ENCODE assay signal across 13 cellular contexts in the genomic region with DNA sequence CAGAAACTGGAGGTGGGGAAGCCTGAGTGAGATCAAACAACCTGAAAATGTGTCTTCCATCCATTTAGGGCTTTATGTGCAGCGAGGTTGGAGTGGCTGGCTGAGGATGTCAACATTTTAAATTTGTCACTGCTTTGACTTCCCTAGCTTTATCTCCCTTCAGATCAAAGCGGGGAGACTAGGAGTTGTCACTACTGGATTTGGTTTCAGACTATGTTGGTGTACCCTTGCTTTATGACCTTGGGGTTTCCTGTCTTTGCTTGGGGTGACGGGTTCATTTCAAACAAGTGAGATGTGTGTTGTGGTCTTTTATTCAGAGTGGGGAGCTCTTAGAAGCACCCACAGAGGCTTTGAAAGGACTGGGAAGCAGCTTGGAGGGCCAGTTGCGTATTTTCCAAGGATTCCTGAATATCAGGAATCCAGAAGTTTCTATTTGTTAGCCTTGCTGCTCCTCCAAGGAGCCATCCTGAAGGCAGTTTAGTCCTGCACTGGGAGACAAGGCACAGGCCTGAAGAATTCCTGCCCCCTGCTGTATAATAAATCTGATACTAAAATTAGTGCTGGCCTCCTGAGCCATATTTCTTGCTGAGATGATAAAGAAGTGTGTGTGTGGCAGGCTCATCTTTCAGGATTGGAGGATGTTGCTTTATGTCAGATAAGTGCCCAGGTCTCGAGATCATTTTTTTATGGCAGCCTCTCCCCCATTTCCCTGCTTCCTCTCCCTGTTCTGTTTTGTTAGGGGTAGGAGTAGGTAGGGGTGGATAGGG. TPM values are rescaled to one million over a fixed set of nuclear protein-coding genes. Genes with fewer than 3 reads are reported as not detected.
DNase-seq lines count a peak whose midpoint lies in the region; ATAC-seq, FAIRE-seq and TF ChIP-seq lines count a peak whose summit lies in the region.
"Had no signal": no experiment of that assay in that cellular context is flagged by ENCODE, and none has a peak within 500 bp of the region (broad histone marks: within the 10 kb centered on the region; RNA-seq: fewer than 3 reads in every experiment).

No MANE protein-coding gene starts in this region.

- H3K9ac ChIP-seq in BLaER1 treated with 17β-estradiol and CSF1 and Interleukin-3, amounts not matched to agents 10 nM and 100 nM = peak overlapping the region in 3 of 11 experiments; percentile 17 to 36 (median 17); a peak in 2 of 22 replicates
- no peak overlapping the region for H3K9ac ChIP-seq in IMR-90 (ENCODE audit: low read depth, low read length)
- peak overlapping the region; percentile 20 to 38 for H3K9ac ChIP-seq in kidney (ENCODE audit: low read length in 2 of 2)

- H3K27me3 ChIP-seq in BLaER1 treated with 17β-estradiol and CSF1 and Interleukin-3, amounts not matched to agents 10 nM and 100 nM = no peaks in the 10 kb centered on the region
- no peaks in the 10 kb centered on the region for H3K27me3 ChIP-seq in IMR-90 (ENCODE audit: control insufficient read depth, insufficient read depth, low read length)
- H3K27me3 ChIP-seq in right lobe of liver = no peaks in the 10 kb centered on the region

- H3K4ac ChIP-seq in IMR-90 (ENCODE audit: low read depth, low read length) = no peak overlapping the region

- no peaks in the 10 kb centered on the region for H3K9me3 ChIP-seq in BLaER1 treated with 17β-estradiol and CSF1 and Interleukin-3, amounts not matched to agents 10 nM and 100 nM (replicated peaks in 1 of 11)
- H3K9me3 ChIP-seq in IMR-90 (ENCODE audit: control insufficient read depth, insufficient read depth, low read length) = no peaks in the 10 kb centered on the region
- H3K9me3 ChIP-seq in kidney (ENCODE audit: control insufficient read depth in 1 of 2, low read length in 2 of 2) = no peaks in the 10 kb centered on the region
- no peaks in the 10 kb centered on the region for H3K9me3 ChIP-seq in right lobe of liver

- no peak for ATAC-seq in IMR-90 (ENCODE audit: low read depth)
- ATAC-seq in right lobe of liver = no peak
- no peak for ATAC-seq in stimulated activated memory B cell treated with anti-CD40 and anti-IgM and Interleukin-4, amounts not matched to agents 10 μg/mL and 1 μg/mL and 100 μg/mL, for 72 hours
- ATAC-seq: stimulated activated naive B cell treated with anti-CD40 and anti-IgM and Interleukin-4, amounts not matched to agents 10 μg/mL and 1 μg/mL and 100 μg/mL, for 72 hours had no signal

- CTCF ChIA-PET in IMR-90 (lab: Yijun Ruan, JAX) = interaction anchor here (0.6 to 1.2 kb wide), 2 partner anchors 19 to 559 kb away, joined by 3 to 4 read pairs; no protein-coding TSS in a partner anchor
- CTCF ChIA-PET in activated CD4-positive, alpha-beta memory T cell treated with anti-CD3 and anti-CD28 coated beads for 36 hours (lab: Charles Lee) = interaction anchor here (5.4 kb wide), 1 partner anchor 39 kb away, joined by 36 read pairs; no protein-coding TSS in a partner anchor

- H3K9me1 ChIP-seq in IMR-90 (ENCODE audit: insufficient read depth, low read length) = peaks cover 5% of the 10 kb centered on the region; the same call in 1 of the 2 replicates

- H3K56ac ChIP-seq in IMR-90 (ENCODE audit: extremely low read depth, insufficient read depth, low read length) = no peak overlapping the region

- DNase-seq in IMR-90 (no peak), kidney (no peak), right lobe of liver (no peak), amniotic stem cell (lab: John Stamatoyannopoulos, UW) (no peak), 8988T (no peak)
- DNase-seq in activated CD4-positive, alpha-beta memory T cell treated with anti-CD3 and anti-CD28 coated beads for 36 hours = peak; percentile 13
- DNase-seq: DMS53; mammary epithelial cell; stimulated activated CD4-positive, alpha-beta T cell treated with anti-CD3 and anti-CD28 coated beads, Interleukin-12 subunit alpha, Interleukin-12 subunit beta, amount 100 ng/mL, for 4 hours; stimulated activated naive B cell treated with anti-CD40 and anti-IgM and Interleukin-4, amounts not matched to agents 10 μg/mL and 1 μg/mL and 100 μg/mL, for 72 hours had no signal

- H3K27me3 Mint-ChIP-seq in activated CD4-positive, alpha-beta memory T cell treated with anti-CD3 and anti-CD28 coated beads for 36 hours = no peaks in the 10 kb centered on the region
- H3K27me3 Mint-ChIP-seq in stimulated activated memory B cell treated with anti-CD40 and anti-IgM and Interleukin-4, amounts not matched to agents 10 μg/mL and 1 μg/mL and 100 μg/mL, for 72 hours = no peaks in the 10 kb centered on the region
- H3K27me3 Mint-ChIP-seq: stimulated activated naive B cell treated with anti-CD40 and anti-IgM and Interleukin-4, amounts not matched to agents 10 μg/mL and 1 μg/mL and 100 μg/mL, for 72 hours had no signal

- H2AK9ac ChIP-seq in IMR-90 (replicated peaks; ENCODE audit: low read depth, low read length, poor library complexity) = no peak overlapping the region

- no peak for TF ChIP-seq POLR2A in IMR-90 (IDR thresholded peaks at IDR 0.05; ENCODE audit: low read depth, low read length)
- TF ChIP-seq POLR2A in right lobe of liver (IDR thresholded peaks at IDR 0.05) = no peak

- intact Hi-C loops in IMR-90 (cut with micrococcal nuclease) (no loop called here), kidney (cut with DNase I) (no loop called here), right lobe of liver (cut with DNase I) (no loop called here)
- intact Hi-C loops in activated CD4-positive, alpha-beta memory T cell treated with anti-CD3 and anti-CD28 coated beads for 36 hours (cut with micrococcal nuclease) = no loop called here

- H2BK15ac ChIP-seq in IMR-90 (ENCODE audit: low read depth, low read length) = no peak overlapping the region

- H3K36me3 Mint-ChIP-seq in activated CD4-positive, alpha-beta memory T cell treated with anti-CD3 and anti-CD28 coated beads for 36 hours = peaks cover 30% of the 10 kb centered on the region
- H3K36me3 Mint-ChIP-seq in stimulated activated memory B cell treated with anti-CD40 and anti-IgM and Interleukin-4, amounts not matched to agents 10 μg/mL and 1 μg/mL and 100 μg/mL, for 72 hours = peaks cover 53% of the 10 kb centered on the region

- H3K27ac ChIP-seq in BLaER1 treated with 17β-estradiol and CSF1 and Interleukin-3, amounts not matched to agents 10 nM and 100 nM = peak overlapping the region in 4 of 11 experiments; percentile 9 to 50 (median 11); a peak in 5 of 22 replicates
- H3K27ac ChIP-seq in IMR-90 (ENCODE audit: insufficient read depth, low read length) = no peak overlapping the region
- peak overlapping the region; percentile 64 to 67 for H3K27ac ChIP-seq in kidney (ENCODE audit: low read depth in 2 of 2, low read length in 2 of 2)
- H3K27ac ChIP-seq in right lobe of liver = no peak overlapping the region

- H2AK5ac ChIP-seq in IMR-90 (ENCODE audit: low read depth, low read length) = no peak overlapping the region

- H3K36me3 ChIP-seq in BLaER1 treated with 17β-estradiol and CSF1 and Interleukin-3, amounts not matched to agents 10 nM and 100 nM = peaks cover 9 to 81% (median 55%) of the 10 kb centered on the region in 11 experiments; a peak in 17 of 22 replicates
- H3K36me3 ChIP-seq in IMR-90 (ENCODE audit: control insufficient read depth, insufficient read depth, low read length) (peaks cover 11% of the 10 kb centered on the region), kidney (ENCODE audit: control insufficient read depth in 1 of 2, insufficient read depth in 2 of 2, low read length in 2 of 2) (peaks cover 6 to 7% of the 10 kb centered on the region in 2 donors), right lobe of liver (no peaks in the 10 kb centered on the region)

- H4K20me1 ChIP-seq in BLaER1 treated with 17β-estradiol and CSF1 and Interleukin-3, amounts not matched to agents 10 nM and 100 nM = peaks cover 0 to 98% (median 27%) of the 10 kb centered on the region in 11 experiments; a peak in 13 of 22 replicates
- no peaks in the 10 kb centered on the region; the same call in 1 of the 2 replicates for H4K20me1 ChIP-seq in IMR-90 (ENCODE audit: insufficient read depth, low read length)

- no peak overlapping the region for H2BK120ac ChIP-seq in IMR-90 (ENCODE audit: low read depth, low read length)

- H4K5ac ChIP-seq in IMR-90 (ENCODE audit: low read depth, low read length) = no peak overlapping the region

- no peak overlapping the region for H4K91ac ChIP-seq in IMR-90 (ENCODE audit: insufficient read depth, low read depth, low read length)

- no peak overlapping the region for H3K23ac ChIP-seq in IMR-90 (ENCODE audit: low read depth, low read length)

- H3K4me1 ChIP-seq in BLaER1 treated with 17β-estradiol and CSF1 and Interleukin-3, amounts not matched to agents 10 nM and 100 nM = peaks cover 30 to 97% (median 79%) of the 10 kb centered on the region in 10 experiments
- H3K4me1 ChIP-seq in IMR-90 (ENCODE audit: control insufficient read depth, insufficient read depth, low read length) = no peaks in the 10 kb centered on the region; the same call in 1 of the 2 replicates
- H3K4me1 ChIP-seq in kidney (ENCODE audit: control insufficient read depth in 1 of 2, insufficient read depth in 1 of 2, low read depth in 1 of 2, low read length in 2 of 2) = peaks cover under 1 to 16% of the 10 kb centered on the region in 2 donors
- H3K4me1 ChIP-seq in right lobe of liver = peaks cover 0 to 21% (median 8%) of the 10 kb centered on the region in 4 donors

- H4K8ac ChIP-seq in IMR-90 (ENCODE audit: low read depth in 2 of 2, low read length in 2 of 2) = no peak overlapping the region

- H2BK20ac ChIP-seq in IMR-90 (ENCODE audit: low read depth, low read length) = no peak overlapping the region

- no peak overlapping the region for H3K4me3 Mint-ChIP-seq in activated CD4-positive, alpha-beta memory T cell treated with anti-CD3 and anti-CD28 coated beads for 36 hours
- no peak overlapping the region for H3K4me3 Mint-ChIP-seq in stimulated activated memory B cell treated with anti-CD40 and anti-IgM and Interleukin-4, amounts not matched to agents 10 μg/mL and 1 μg/mL and 100 μg/mL, for 72 hours
- H3K4me3 Mint-ChIP-seq: stimulated activated naive B cell treated with anti-CD40 and anti-IgM and Interleukin-4, amounts not matched to agents 10 μg/mL and 1 μg/mL and 100 μg/mL, for 72 hours had no signal

- H3K4me3 ChIP-seq in BLaER1 treated with 17β-estradiol and CSF1 and Interleukin-3, amounts not matched to agents 10 nM and 100 nM = no peak overlapping the region
- H3K4me3 ChIP-seq in IMR-90 (ENCODE audit: insufficient read depth, low read depth, low read length) (no peak overlapping the region), kidney (ENCODE audit: low read length in 2 of 2) (no peak overlapping the region), right lobe of liver (no peak overlapping the region)

- peak overlapping the region; percentile 59 for H3K27ac Mint-ChIP-seq in activated CD4-positive, alpha-beta memory T cell treated with anti-CD3 and anti-CD28 coated beads for 36 hours
- no peak overlapping the region for H3K27ac Mint-ChIP-seq in stimulated activated memory B cell treated with anti-CD40 and anti-IgM and Interleukin-4, amounts not matched to agents 10 μg/mL and 1 μg/mL and 100 μg/mL, for 72 hours

- in situ Hi-C loops in IMR-90 (cut with MboI; ENCODE audit: low sequenced_read_pairs) = no loop called here

- no peaks in the 10 kb centered on the region for H3K9me3 Mint-ChIP-seq in activated CD4-positive, alpha-beta memory T cell treated with anti-CD3 and anti-CD28 coated beads for 36 hours
- no peaks in the 10 kb centered on the region for H3K9me3 Mint-ChIP-seq in stimulated activated memory B cell treated with anti-CD40 and anti-IgM and Interleukin-4, amounts not matched to agents 10 μg/mL and 1 μg/mL and 100 μg/mL, for 72 hours
- H3K9me3 Mint-ChIP-seq: stimulated activated naive B cell treated with anti-CD40 and anti-IgM and Interleukin-4, amounts not matched to agents 10 μg/mL and 1 μg/mL and 100 μg/mL, for 72 hours had no signal

- dilution Hi-C loops in IMR-90 (cut with HindIII; ENCODE audit: low sequenced_read_pairs, unreplicated experiment) = no loop called here

- no peak for TF ChIP-seq RAD21 in IMR-90 (IDR thresholded peaks at IDR 0.05; ENCODE audit: low read length)

- H2AFZ ChIP-seq in IMR-90 (replicated peaks; ENCODE audit: low read length, poor library complexity) = no peak overlapping the region

- WGBS in IMR-90 (ENCODE audit: extremely low coverage in 2 of 2, insufficient read length in 1 of 2), 2 experiments = 100% methylated on average over 1 of the region's 5 CpGs; no CpG with 5 or more reads in 1 of the 2 experiments
- 66% methylated on average over 3 of the region's 5 CpGs for WGBS in right lobe of liver (ENCODE audit: insufficient coverage, low coverage, low lambda C conversion rate, missing lambda C conversion rate)

- H3K4me1 Mint-ChIP-seq in activated CD4-positive, alpha-beta memory T cell treated with anti-CD3 and anti-CD28 coated beads for 36 hours (ENCODE audit: low read depth) = peaks cover 88% of the 10 kb centered on the region
- peaks cover 45% of the 10 kb centered on the region for H3K4me1 Mint-ChIP-seq in stimulated activated memory B cell treated with anti-CD40 and anti-IgM and Interleukin-4, amounts not matched to agents 10 μg/mL and 1 μg/mL and 100 μg/mL, for 72 hours

- H3K79me1 ChIP-seq in IMR-90 (ENCODE audit: low read depth in 1 of 2, low read length in 2 of 2) = peaks cover 2 to 3% of the 10 kb centered on the region in 2 experiments; a peak in 1 of 4 replicates

- POLR2A ChIA-PET in IMR-90 (lab: Charles Lee; ENCODE audit: unreplicated experiment) = no interaction called here
- POLR2A ChIA-PET in activated CD4-positive, alpha-beta memory T cell treated with anti-CD3 and anti-CD28 coated beads for 36 hours (lab: Charles Lee) = no interaction called here

- TF ChIP-seq CTCF in IMR-90 (conservative IDR thresholded peaks at IDR 0.05; ENCODE audit: low read depth, low read length) = no peak
- TF ChIP-seq CTCF in kidney (IDR thresholded peaks at IDR 0.05; ENCODE audit: borderline replicate concordance, extremely low read depth, insufficient read depth) = no peak
- no peak for TF ChIP-seq CTCF in right lobe of liver (IDR thresholded peaks at IDR 0.05)

- 0 out of 2 replicates have a peak overlapping the region, but pooled peaks have one; percentile 52 for H3K14ac ChIP-seq in IMR-90 (replicated peaks; ENCODE audit: low read depth, low read length)

- H3K18ac ChIP-seq in IMR-90 (ENCODE audit: low read depth, low read length) = no peak overlapping the region

- BruUV-seq in IMR-90 (replicated peaks; lab: Mats Ljungman, UMichigan) = no TSS peak

- H2BK5ac ChIP-seq in IMR-90 (ENCODE audit: low read depth, low read length, poor library complexity, severe bottlenecking) = no peak overlapping the region

- peak overlapping the region in 9 of 11 experiments; percentile 18 to 88 (median 34); a peak in 17 of 22 replicates for H3K4me2 ChIP-seq in BLaER1 treated with 17β-estradiol and CSF1 and Interleukin-3, amounts not matched to agents 10 nM and 100 nM
- no peak overlapping the region for H3K4me2 ChIP-seq in IMR-90 (ENCODE audit: low read depth, low read length)

- FAIRE-seq in kidney (lab: Jason Lieb, UNC) = no peak
- FAIRE-seq: frontal cortex had no signal

RNA-seq across cellular contexts. Expression of gene MSI2, which starts 25.7 kb away (rescaled TPM):
- total RNA-seq in IMR-90 (2012; rRNA removed) (16.0 and 18.1 TPM in 2 replicates), kidney (151 TPM), right lobe of liver (10 to 100 TPM; 12.0 to 22.6 (median 19.4) TPM)
- polyA plus RNA-seq in IMR-90 (2012; rRNA removed) (13.0 and 14.0 TPM in 2 replicates), kidney (ENCODE audit: insufficient read depth, low read depth, low replicate concordance) (69.2 TPM)
- 7.4 and 9.4 TPM in 2 replicates for polyA plus RNA-seq in IMR-90 (2012; cell fraction: cytosol; rRNA removed)
- polyA plus RNA-seq in IMR-90 (2012; cell fraction: nucleus; rRNA removed; ENCODE audit: low replicate concordance) = 10.2 and 22.1 TPM in 2 replicates
- 10 to 100 TPM; 65.7 to 71.9 TPM for total RNA-seq in activated CD4-positive, alpha-beta memory T cell treated with anti-CD3 and anti-CD28 coated beads for 36 hours

Comparison
In these comparisons a context has a peak if more than half of its experiments do, and no peak if none do; other contexts are left out.
1. H3K27ac ChIP-seq: peak in kidney (2 of 2); none in IMR-90 (single experiment) and right lobe of liver (0 of 3).